ENCODE assay signal across 1 cellular context in the genomic region with DNA sequence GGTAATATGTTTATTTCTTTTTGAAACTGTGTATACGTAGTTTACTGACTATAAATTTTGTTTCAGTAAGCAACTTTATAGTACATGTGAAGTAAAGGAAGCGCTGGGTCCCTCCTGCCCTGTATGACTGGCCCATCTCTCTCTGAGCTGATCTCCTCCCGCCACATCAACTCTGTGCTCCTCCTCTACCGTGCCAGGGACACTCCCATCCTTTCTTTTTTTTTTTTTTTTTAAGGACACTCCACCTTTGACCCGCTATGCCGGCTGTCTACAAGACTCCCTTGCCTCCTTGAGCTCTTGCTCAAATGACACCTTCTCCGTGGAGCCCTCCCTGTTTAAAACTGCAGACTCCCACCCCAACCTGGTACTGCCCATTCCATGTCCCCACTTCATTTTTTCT.
TF ChIP-seq lines count a peak whose summit lies in the region.

No MANE protein-coding gene starts in this region.

TF ChIP-seq in WTC11, 78 proteins besides CTCF, POLR2A, EP300 and RAD21:
- TF ChIP-seq NR3C1 (CRISPR knock-in tag; conservative IDR thresholded peaks at IDR 0.05; ENCODE audit: low read depth) (no peak), SP1 (CRISPR knock-in tag; conservative IDR thresholded peaks at IDR 0.05) (no peak), PRDM15 (CRISPR knock-in tag; IDR thresholded peaks at IDR 0.05) (no peak), ZNF317 (CRISPR knock-in tag; IDR thresholded peaks at IDR 0.05; ENCODE audit: borderline replicate concordance, low read depth) (no peak), ESRRA (CRISPR knock-in tag; IDR thresholded peaks at IDR 0.05; ENCODE audit: borderline replicate concordance) (no peak), CREM (CRISPR knock-in tag; IDR thresholded peaks at IDR 0.05) (no peak), ZBTB21 (CRISPR knock-in tag; IDR thresholded peaks at IDR 0.05; ENCODE audit: borderline replicate concordance) (no peak), EMX1 (CRISPR knock-in tag; IDR thresholded peaks at IDR 0.05) (no peak), ATF1 (CRISPR knock-in tag; IDR thresholded peaks at IDR 0.05) (no peak), NFATC4 (CRISPR knock-in tag; IDR thresholded peaks at IDR 0.05) (no peak), TEAD1 (CRISPR knock-in tag; IDR thresholded peaks at IDR 0.05) (no peak), KAT7 (CRISPR knock-in tag; IDR thresholded peaks at IDR 0.05; ENCODE audit: borderline replicate concordance) (no peak), ZNF671 (CRISPR knock-in tag; IDR thresholded peaks at IDR 0.05) (no peak)
- TF ChIP-seq, protein P1, sequence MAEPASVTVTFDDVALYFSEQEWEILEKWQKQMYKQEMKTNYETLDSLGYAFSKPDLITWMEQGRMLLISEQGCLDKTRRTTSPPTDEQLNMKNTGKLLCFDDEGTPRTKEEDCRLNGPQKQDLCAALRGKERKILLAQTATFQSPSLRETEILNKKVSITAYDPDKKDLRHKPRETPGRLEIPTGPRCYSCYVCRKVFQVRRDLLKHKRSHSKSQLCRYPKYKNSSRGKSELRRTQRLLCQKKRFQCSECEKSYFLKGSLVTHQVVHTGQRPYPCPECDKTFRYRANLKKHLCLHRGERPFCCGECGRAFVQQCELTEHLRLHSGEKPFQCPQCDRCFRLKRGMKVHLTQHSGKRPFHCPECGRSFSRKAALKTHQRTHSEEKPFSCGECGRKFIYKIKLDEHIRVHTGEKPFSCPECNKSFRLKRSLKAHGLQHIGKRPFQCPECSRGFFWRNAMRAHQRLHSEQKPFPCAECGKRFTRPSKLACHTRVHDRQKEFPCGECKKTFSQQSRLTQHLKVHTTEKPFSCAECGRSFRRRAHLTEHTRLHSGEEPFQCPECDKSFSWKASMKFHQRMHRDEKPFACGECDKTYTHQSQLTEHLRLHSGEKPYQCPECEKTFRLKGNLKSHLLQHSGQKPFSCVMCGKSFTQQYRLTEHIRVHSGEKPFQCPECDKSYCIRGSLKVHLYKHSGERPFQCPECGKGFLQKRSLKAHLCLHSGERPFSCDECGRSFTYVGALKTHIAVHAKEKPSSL (CRISPR knock-in tag; conservative IDR thresholded peaks at IDR 0.05) = no peak
- TF ChIP-seq, protein P2, sequence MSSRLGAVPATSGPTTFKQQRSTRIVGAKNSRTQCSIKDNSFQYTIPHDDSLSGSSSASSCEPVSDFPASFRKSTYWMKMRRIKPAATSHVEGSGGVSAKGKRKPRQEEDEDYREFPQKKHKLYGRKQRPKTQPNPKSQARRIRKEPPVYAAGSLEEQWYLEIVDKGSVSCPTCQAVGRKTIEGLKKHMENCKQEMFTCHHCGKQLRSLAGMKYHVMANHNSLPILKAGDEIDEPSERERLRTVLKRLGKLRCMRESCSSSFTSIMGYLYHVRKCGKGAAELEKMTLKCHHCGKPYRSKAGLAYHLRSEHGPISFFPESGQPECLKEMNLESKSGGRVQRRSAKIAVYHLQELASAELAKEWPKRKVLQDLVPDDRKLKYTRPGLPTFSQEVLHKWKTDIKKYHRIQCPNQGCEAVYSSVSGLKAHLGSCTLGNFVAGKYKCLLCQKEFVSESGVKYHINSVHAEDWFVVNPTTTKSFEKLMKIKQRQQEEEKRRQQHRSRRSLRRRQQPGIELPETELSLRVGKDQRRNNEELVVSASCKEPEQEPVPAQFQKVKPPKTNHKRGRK (CRISPR knock-in tag; IDR thresholded peaks at IDR 0.05; ENCODE audit: borderline replicate concordance) = no peak
